In genomic region chr14:54889919-54890318, GRCh38 we compare ENCODE assay signal across 25 cellular contexts. TPM values are rescaled to one million over a fixed set of nuclear protein-coding genes. Genes with fewer than 3 reads are reported as not detected.
DNase-seq lines count a peak whose midpoint lies in the region; ATAC-seq, FAIRE-seq and TF ChIP-seq lines count a peak whose summit lies in the region.
"Had no signal": no experiment of that assay in that cellular context is flagged by ENCODE, and none has a peak within 500 bp of the region (broad histone marks: within the 10 kb centered on the region; RNA-seq: fewer than 3 reads in every experiment).

No MANE protein-coding gene starts in this region.

- H3K79me2 ChIP-seq in astrocyte (ENCODE audit: insufficient read depth, low read length), result no peaks in the 10 kb centered on the region

- POLR2A ChIA-PET in IMR-90 (lab: Charles Lee; ENCODE audit: unreplicated experiment), result no interaction called here
- POLR2A ChIA-PET in naive thymus-derived CD4-positive, alpha-beta T cell (lab: Charles Lee), result interaction anchor here (1.0 to 1.8 kb wide), 3 partner anchors 8 to 20 kb away, joined by 3 to 9 read pairs (median 7); no protein-coding TSS in a partner anchor

- H3K4me3 ChIP-seq in IMR-90 (ENCODE audit: insufficient read depth, low read depth, low read length) (no peak overlapping the region), astrocyte (ENCODE audit: insufficient read depth, low read depth, low read length) (no peak overlapping the region), neuronal stem cell (ENCODE audit: low read length in 2 of 2) (no peak overlapping the region)
- H3K4me3 ChIP-seq in naive thymus-derived CD4-positive, alpha-beta T cell (ENCODE audit: low read length), result no peak overlapping the region
- H3K4me3 ChIP-seq: BLaER1 treated with 17β-estradiol and CSF1 and Interleukin-3, amounts not matched to agents 10 nM and 100 nM; left ventricle myocardium inferior; testis had no signal

- H2AK5ac ChIP-seq in IMR-90 (ENCODE audit: low read depth, low read length) (no peak overlapping the region), neuronal stem cell (ENCODE audit: low read depth, low read length) (no peak overlapping the region)

- H2AK9ac ChIP-seq in IMR-90 (replicated peaks; ENCODE audit: low read depth, low read length, poor library complexity), result no peak overlapping the region

- peaks cover 72% of the 10 kb centered on the region for H3K4me1 Mint-ChIP-seq in activated naive CD4-positive, alpha-beta T cell treated with anti-CD3 and anti-CD28 coated beads, Interleukin-2, amount 50 U/mL, for 24 hours
- H3K4me1 Mint-ChIP-seq in astrocyte (ENCODE audit: low read depth, unreplicated experiment), result peaks cover 6% of the 10 kb centered on the region
- peaks cover 24 to 57% (median 48%) of the 10 kb centered on the region in 7 donors for H3K4me1 Mint-ChIP-seq in naive thymus-derived CD4-positive, alpha-beta T cell
- H3K4me1 Mint-ChIP-seq: neural crest cell had no signal

- H3K9me3 Mint-ChIP-seq in activated naive CD4-positive, alpha-beta T cell treated with anti-CD3 and anti-CD28 coated beads, Interleukin-2, amount 50 U/mL, for 24 hours, result no peaks in the 10 kb centered on the region
- H3K9me3 Mint-ChIP-seq in astrocyte (ENCODE audit: unreplicated experiment), result no peaks in the 10 kb centered on the region
- H3K9me3 Mint-ChIP-seq in naive thymus-derived CD4-positive, alpha-beta T cell, result no peaks in the 10 kb centered on the region
- H3K9me3 Mint-ChIP-seq: neural crest cell had no signal

- CTCF ChIA-PET in IMR-90 (lab: Yijun Ruan, JAX), result no interaction called here
- CTCF ChIA-PET in naive thymus-derived CD4-positive, alpha-beta T cell (lab: Charles Lee), result interaction anchor here (0.9 to 2.9 kb wide), 2 partner anchors 8 to 13 kb away, joined by 4 to 15 read pairs; partner anchors contain the start of gene GCH1

- H2BK120ac ChIP-seq in IMR-90 (ENCODE audit: low read depth, low read length), result no peak overlapping the region
- no peak overlapping the region for H2BK120ac ChIP-seq in neuronal stem cell (ENCODE audit: low read depth, low read length)

- BruUV-seq in IMR-90 (replicated peaks; lab: Mats Ljungman, UMichigan), result no TSS peak

- H3K4ac ChIP-seq in IMR-90 (ENCODE audit: low read depth, low read length) (no peak overlapping the region), neuronal stem cell (ENCODE audit: low read length) (no peak overlapping the region)

- no peak for TF ChIP-seq POLR2A in IMR-90 (IDR thresholded peaks at IDR 0.05; ENCODE audit: low read depth, low read length)

- H2BK12ac ChIP-seq in neuronal stem cell (ENCODE audit: low read length), result no peak overlapping the region

- DNase-seq in activated naive CD4-positive, alpha-beta T cell (lab: John Stamatoyannopoulos, UW), result no peak
- peak; percentile 20 for DNase-seq in IMR-90
- peak; percentile 13 for DNase-seq in astrocyte (ENCODE audit: low read depth)
- no peak for DNase-seq in naive thymus-derived CD4-positive, alpha-beta T cell
- DNase-seq in NCI-H187 treated with DMSO at 0.1 percent for 48 hours (lab: John Stamatoyannopoulos, UW), result no peak
- DNase-seq in neuronal stem cell (ENCODE audit: low spot score), result no peak
- DNase-seq: ACHN; activated CD8-positive, alpha-beta memory T cell treated with anti-CD3 and anti-CD28 coated beads, Interleukin-2, amount 10 ng/mL, durations not matched to agents 7 days and 5 days; activated effector memory CD4-positive, alpha-beta T cell treated with Interleukin-2 at 50 U/mL for 16 hours; Calu3; cortex of kidney; left ventricle myocardium inferior; NCI-H1436 treated with DMSO at 0.1 percent for 48 hours; NCI-H2171; NCI-H526 treated with DMSO at 0.1 percent for 48 hours; T-helper 9 cell; testis had no signal

- H3K4me3 Mint-ChIP-seq in activated naive CD4-positive, alpha-beta T cell treated with anti-CD3 and anti-CD28 coated beads, Interleukin-2, amount 50 U/mL, for 24 hours, result no peak overlapping the region
- H3K4me3 Mint-ChIP-seq in astrocyte (ENCODE audit: unreplicated experiment), result no peak overlapping the region
- no peak overlapping the region for H3K4me3 Mint-ChIP-seq in naive thymus-derived CD4-positive, alpha-beta T cell
- H3K4me3 Mint-ChIP-seq: activated CD8-positive, alpha-beta memory T cell treated with anti-CD3 and anti-CD28 coated beads, Interleukin-2, amount 10 ng/mL, durations not matched to agents 7 days and 5 days; neural crest cell had no signal

- in situ Hi-C loops in IMR-90 (cut with MboI; ENCODE audit: low sequenced_read_pairs), result no loop called here

- H3K14ac ChIP-seq in IMR-90 (replicated peaks; ENCODE audit: low read depth, low read length), result no peak overlapping the region
- H3K14ac ChIP-seq in neuronal stem cell (ENCODE audit: low read length), result no peak overlapping the region

- no peak overlapping the region for H2BK5ac ChIP-seq in IMR-90 (ENCODE audit: low read depth, low read length, poor library complexity, severe bottlenecking)
- H2BK5ac ChIP-seq in neuronal stem cell (ENCODE audit: low read length), result no peak overlapping the region

- dilution Hi-C loops in IMR-90 (cut with HindIII; ENCODE audit: low sequenced_read_pairs, unreplicated experiment), result no loop called here

- intact Hi-C loops in IMR-90 (cut with micrococcal nuclease), result no loop called here
- intact Hi-C loops in naive thymus-derived CD4-positive, alpha-beta T cell (cut with micrococcal nuclease), result no loop called here

- peak overlapping the region; percentile 62 for H3K27ac Mint-ChIP-seq in activated naive CD4-positive, alpha-beta T cell treated with anti-CD3 and anti-CD28 coated beads, Interleukin-2, amount 50 U/mL, for 24 hours
- H3K27ac Mint-ChIP-seq in astrocyte (ENCODE audit: unreplicated experiment), result no peak overlapping the region
- peak overlapping the region in 5 of 9 donors; percentile 21 to 56 (median 32) for H3K27ac Mint-ChIP-seq in naive thymus-derived CD4-positive, alpha-beta T cell
- H3K27ac Mint-ChIP-seq: activated CD8-positive, alpha-beta memory T cell treated with anti-CD3 and anti-CD28 coated beads, Interleukin-2, amount 10 ng/mL, durations not matched to agents 7 days and 5 days had no signal

- H2BK15ac ChIP-seq in IMR-90 (ENCODE audit: low read depth, low read length) (no peak overlapping the region), neuronal stem cell (ENCODE audit: low read length) (no peak overlapping the region)

- H2BK20ac ChIP-seq in IMR-90 (ENCODE audit: low read depth, low read length), result no peak overlapping the region

- H3K4me1 ChIP-seq in IMR-90 (ENCODE audit: control insufficient read depth, insufficient read depth, low read length) (no peaks in the 10 kb centered on the region), astrocyte (ENCODE audit: insufficient read depth, low read length) (no peaks in the 10 kb centered on the region), neuronal stem cell (ENCODE audit: control insufficient read depth in 2 of 2, insufficient read depth in 1 of 2, low read depth in 1 of 2, low read length in 2 of 2) (peaks cover 0 to 6% of the 10 kb centered on the region in 2 donors)
- H3K4me1 ChIP-seq in naive thymus-derived CD4-positive, alpha-beta T cell (ENCODE audit: control insufficient read depth in 2 of 2, insufficient read depth in 2 of 2, low read length in 2 of 2), result peaks cover 0 to 3% of the 10 kb centered on the region in 2 donors
- H3K4me1 ChIP-seq: left ventricle myocardium inferior had no signal

- H3K18ac ChIP-seq in IMR-90 (ENCODE audit: low read depth, low read length) (no peak overlapping the region), neuronal stem cell (ENCODE audit: low read length) (no peak overlapping the region)

- H2AFZ ChIP-seq in IMR-90 (replicated peaks; ENCODE audit: low read length, poor library complexity) (no peak overlapping the region), astrocyte (ENCODE audit: low read depth, low read length) (no peak overlapping the region), neuronal stem cell (ENCODE audit: low read length) (no peak overlapping the region)

- no peak overlapping the region for H3K4me2 ChIP-seq in IMR-90 (ENCODE audit: low read depth, low read length)
- H3K4me2 ChIP-seq in astrocyte (ENCODE audit: low read length), result no peak overlapping the region
- no peak overlapping the region for H3K4me2 ChIP-seq in neuronal stem cell (ENCODE audit: insufficient read depth, low read length, poor library complexity, severe bottlenecking)

- H3K56ac ChIP-seq in IMR-90 (ENCODE audit: extremely low read depth, insufficient read depth, low read length), result no peak overlapping the region

- H4K91ac ChIP-seq in IMR-90 (ENCODE audit: insufficient read depth, low read depth, low read length), result no peak overlapping the region
- no peak overlapping the region for H4K91ac ChIP-seq in neuronal stem cell (ENCODE audit: low read depth, low read length, poor library complexity)

- H3K36me3 ChIP-seq in IMR-90 (ENCODE audit: control insufficient read depth, insufficient read depth, low read length), result no peaks in the 10 kb centered on the region
- H3K36me3 ChIP-seq in astrocyte (ENCODE audit: insufficient read depth, low read length), result no peaks in the 10 kb centered on the region
- H3K36me3 ChIP-seq in naive thymus-derived CD4-positive, alpha-beta T cell (ENCODE audit: control insufficient read depth in 2 of 3, insufficient read depth in 3 of 3, low read length in 3 of 3), result no peaks in the 10 kb centered on the region
- H3K36me3 ChIP-seq in neuronal stem cell (replicated peaks in 1 of 2; ENCODE audit: control insufficient read depth in 2 of 2, insufficient read depth in 2 of 2, low read length in 2 of 2), result no peaks in the 10 kb centered on the region
- H3K36me3 ChIP-seq: left ventricle myocardium inferior had no signal

- ATAC-seq in IMR-90 (ENCODE audit: low read depth) (no peak), GM21786 (IDR thresholded peaks at IDR 0.05; ENCODE audit: unreplicated experiment) (no peak)
- no peak for ATAC-seq in naive thymus-derived CD4-positive, alpha-beta T cell
- ATAC-seq: activated CD8-positive, alpha-beta memory T cell treated with anti-CD3 and anti-CD28 coated beads, Interleukin-2, amount 10 ng/mL, durations not matched to agents 7 days and 5 days; SK-N-SH treated with all-trans-retinoic acid at 6 μM for 48 hours had no signal

- FAIRE-seq in astrocyte (lab: Jason Lieb, UNC), result no peak
- FAIRE-seq: endometrium, H1 had no signal

- H3K79me1 ChIP-seq in IMR-90 (ENCODE audit: low read depth in 1 of 2, low read length in 2 of 2) (no peaks in the 10 kb centered on the region), neuronal stem cell (ENCODE audit: low read depth, low read length) (no peaks in the 10 kb centered on the region)

- H3K9me1 ChIP-seq in IMR-90 (ENCODE audit: insufficient read depth, low read length), result peaks cover 5% of the 10 kb centered on the region

- H3K9ac ChIP-seq in IMR-90 (ENCODE audit: low read depth, low read length) (no peak overlapping the region), astrocyte (ENCODE audit: low read length) (no peak overlapping the region), neuronal stem cell (ENCODE audit: low read depth, low read length, poor library complexity) (no peak overlapping the region)
- H3K9ac ChIP-seq: BLaER1 treated with 17β-estradiol and CSF1 and Interleukin-3, amounts not matched to agents 10 nM and 100 nM had no signal

- no peak for TF ChIP-seq RAD21 in IMR-90 (IDR thresholded peaks at IDR 0.05; ENCODE audit: low read length)

- no peaks in the 10 kb centered on the region for H3K27me3 ChIP-seq in IMR-90 (ENCODE audit: control insufficient read depth, insufficient read depth, low read length)
- H3K27me3 ChIP-seq in astrocyte (ENCODE audit: insufficient read depth, low read length), result no peaks in the 10 kb centered on the region
- H3K27me3 ChIP-seq in naive thymus-derived CD4-positive, alpha-beta T cell (ENCODE audit: control insufficient read depth in 2 of 2, insufficient read depth in 2 of 2, low read length in 2 of 2), result no peaks in the 10 kb centered on the region
- no peaks in the 10 kb centered on the region for H3K27me3 ChIP-seq in neuronal stem cell (ENCODE audit: control insufficient read depth in 3 of 3, insufficient read depth in 3 of 3, low read depth in 1 of 3, low read length in 3 of 3)
- H3K27me3 ChIP-seq: BLaER1 treated with 17β-estradiol and CSF1 and Interleukin-3, amounts not matched to agents 10 nM and 100 nM; testis had no signal

- no peaks in the 10 kb centered on the region for H3K27me3 Mint-ChIP-seq in activated naive CD4-positive, alpha-beta T cell treated with anti-CD3 and anti-CD28 coated beads, Interleukin-2, amount 50 U/mL, for 24 hours
- no peaks in the 10 kb centered on the region for H3K27me3 Mint-ChIP-seq in astrocyte (ENCODE audit: low read depth, unreplicated experiment)
- H3K27me3 Mint-ChIP-seq in naive thymus-derived CD4-positive, alpha-beta T cell, result no peaks in the 10 kb centered on the region
- H3K27me3 Mint-ChIP-seq: activated CD8-positive, alpha-beta memory T cell treated with anti-CD3 and anti-CD28 coated beads, Interleukin-2, amount 10 ng/mL, durations not matched to agents 7 days and 5 days had no signal

- TF ChIP-seq CTCF in IMR-90 (conservative IDR thresholded peaks at IDR 0.05; ENCODE audit: low read depth, low read length) (no peak), astrocyte (IDR thresholded peaks at IDR 0.05; ENCODE audit: insufficient read depth, low read depth, low read length) (no peak)

- peaks cover 4% of the 10 kb centered on the region for H3K36me3 Mint-ChIP-seq in activated naive CD4-positive, alpha-beta T cell treated with anti-CD3 and anti-CD28 coated beads, Interleukin-2, amount 50 U/mL, for 24 hours
- H3K36me3 Mint-ChIP-seq in astrocyte (ENCODE audit: low read depth, unreplicated experiment), result no peaks in the 10 kb centered on the region
- peaks cover 0 to 8% (median 3%) of the 10 kb centered on the region in 5 donors for H3K36me3 Mint-ChIP-seq in naive thymus-derived CD4-positive, alpha-beta T cell

- H4K20me1 ChIP-seq in IMR-90 (ENCODE audit: insufficient read depth, low read length), result no peaks in the 10 kb centered on the region
- H4K20me1 ChIP-seq in astrocyte (ENCODE audit: insufficient read depth, low read length), result no peaks in the 10 kb centered on the region

- no peak overlapping the region for H4K8ac ChIP-seq in IMR-90 (ENCODE audit: low read depth in 2 of 2, low read length in 2 of 2)
- H4K8ac ChIP-seq in neuronal stem cell (ENCODE audit: low read depth, low read length), result no peak overlapping the region

- H4K5ac ChIP-seq in IMR-90 (ENCODE audit: low read depth, low read length), result no peak overlapping the region

- no peak overlapping the region for H3K23ac ChIP-seq in IMR-90 (ENCODE audit: low read depth, low read length)
- no peak overlapping the region for H3K23ac ChIP-seq in neuronal stem cell (ENCODE audit: low read depth, low read length, poor library complexity)

- H3K27ac ChIP-seq in IMR-90 (ENCODE audit: insufficient read depth, low read length) (no peak overlapping the region), astrocyte (ENCODE audit: low read depth, low read length) (no peak overlapping the region), neuronal stem cell (replicated peaks; ENCODE audit: low read length) (no peak overlapping the region)
- no peak overlapping the region for H3K27ac ChIP-seq in naive thymus-derived CD4-positive, alpha-beta T cell (ENCODE audit: low read depth, low read length)
- H3K27ac ChIP-seq: HL-60, left ventricle myocardium inferior, testis had no signal

- no peaks in the 10 kb centered on the region for H3K9me3 ChIP-seq in IMR-90 (ENCODE audit: control insufficient read depth, insufficient read depth, low read length)
- H3K9me3 ChIP-seq in astrocyte (ENCODE audit: insufficient read depth, low read depth, low read length), result no peaks in the 10 kb centered on the region
- no peaks in the 10 kb centered on the region for H3K9me3 ChIP-seq in naive thymus-derived CD4-positive, alpha-beta T cell (ENCODE audit: control insufficient read depth in 2 of 3, low read length in 3 of 3)
- H3K9me3 ChIP-seq in neuronal stem cell (replicated peaks in 1 of 2; ENCODE audit: control insufficient read depth in 2 of 2, insufficient read depth in 1 of 2, low read depth in 1 of 2, low read length in 2 of 2), result no peaks in the 10 kb centered on the region
- H3K9me3 ChIP-seq: left ventricle myocardium inferior, testis had no signal

- WGBS in IMR-90 (ENCODE audit: extremely low coverage in 2 of 2, insufficient read length in 1 of 2), 2 experiments, result 87% methylated on average over 4 of the region's 8 CpGs; no CpG with 5 or more reads in 1 of the 2 experiments
- no CpG with 5 or more reads among the region's 8 CpGs for WGBS in neuronal stem cell (ENCODE audit: extremely low coverage in 2 of 2, insufficient read length in 2 of 2, insufficient replicate concordance in 1 of 2), 2 donors

RNA-seq across cellular contexts. Expression of gene GCH1, which starts 12.7 kb away (rescaled TPM):
- total RNA-seq in IMR-90 (2012; rRNA removed), result 0.54 and 0.56 TPM in 2 replicates
- 0.50 and 0.74 TPM in 2 replicates for polyA plus RNA-seq in IMR-90 (2012; rRNA removed)
- polyA plus RNA-seq in IMR-90 (2012; cell fraction: cytosol; rRNA removed), result 0.24 and 0.49 TPM in 2 replicates
- 0.18 and 0.71 TPM in 2 replicates for polyA plus RNA-seq in IMR-90 (2012; cell fraction: nucleus; rRNA removed; ENCODE audit: low replicate concordance)
- 2.4 and 3.6 TPM in 2 replicates for total RNA-seq in astrocyte
- 10 to 100 TPM; 21.4 to 64.1 (median 23.2) TPM for total RNA-seq in naive thymus-derived CD4-positive, alpha-beta T cell
- polyA plus RNA-seq in naive thymus-derived CD4-positive, alpha-beta T cell, result 10 to 100 TPM; 23.1 to 25.7 TPM
- 4.4 TPM for polyA plus RNA-seq in neuronal stem cell (2013, experiment 1 of 2)
- polyA plus RNA-seq in neuronal stem cell (2013, experiment 2 of 2), result 4.9 TPM

Comparison
In these comparisons a context has a peak if more than half of its experiments do, and no peak if none do; other contexts are left out.
1. DNase-seq: peak in IMR-90 (single experiment) and astrocyte (single experiment); none in activated naive CD4-positive, alpha-beta T cell (0 of 4), naive thymus-derived CD4-positive, alpha-beta T cell (0 of 9), NCI-H187 treated with DMSO at 0.1 percent for 48 hours (single experiment) and neuronal stem cell (single experiment).